In the genomic region with DNA sequence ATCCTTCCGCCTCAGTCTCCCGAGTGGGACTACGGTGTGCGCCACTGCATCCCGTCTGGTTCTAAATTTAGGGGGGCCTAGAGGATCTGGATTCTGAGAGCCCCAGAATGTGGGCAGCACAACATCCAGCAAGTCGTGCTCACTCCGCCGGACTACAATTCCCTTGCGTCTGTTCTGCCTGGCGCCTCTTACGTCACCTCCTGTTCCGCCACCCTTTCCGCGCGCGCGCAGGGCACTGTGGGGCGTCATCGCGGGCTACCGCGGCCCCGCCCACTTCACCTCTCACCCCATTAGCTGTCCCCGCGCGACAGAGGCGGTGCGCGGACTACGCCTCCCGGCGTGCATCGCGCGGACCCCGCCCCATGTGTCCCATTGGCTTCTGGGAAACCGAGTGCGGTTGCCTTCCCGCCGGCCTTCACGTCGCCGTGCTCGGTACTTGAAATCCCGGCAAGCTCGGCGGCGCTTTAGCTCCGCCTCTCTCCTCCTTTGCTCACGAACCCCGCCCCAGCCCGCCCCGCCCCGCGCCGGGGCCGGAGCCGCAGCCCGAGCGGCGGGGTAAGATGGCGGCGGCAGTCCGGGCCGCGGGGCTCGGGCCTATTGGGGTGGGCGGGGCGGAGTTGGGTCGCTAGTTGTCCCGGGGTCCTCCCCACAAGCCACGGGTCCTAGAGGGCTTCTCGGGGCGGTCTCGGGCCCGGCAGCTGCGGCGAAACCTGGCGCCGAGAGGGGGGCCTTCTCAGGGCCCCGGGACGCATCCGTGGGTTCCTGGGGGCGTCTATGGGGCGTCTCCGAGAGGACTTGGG, we compare ENCODE assay signal across 8 cellular contexts. TPM values are rescaled to one million over a fixed set of nuclear protein-coding genes. Genes with fewer than 3 reads are reported as not detected.
DNase-seq lines count a peak whose midpoint lies in the region; FAIRE-seq and TF ChIP-seq lines count a peak whose summit lies in the region.

A gene with protein sequence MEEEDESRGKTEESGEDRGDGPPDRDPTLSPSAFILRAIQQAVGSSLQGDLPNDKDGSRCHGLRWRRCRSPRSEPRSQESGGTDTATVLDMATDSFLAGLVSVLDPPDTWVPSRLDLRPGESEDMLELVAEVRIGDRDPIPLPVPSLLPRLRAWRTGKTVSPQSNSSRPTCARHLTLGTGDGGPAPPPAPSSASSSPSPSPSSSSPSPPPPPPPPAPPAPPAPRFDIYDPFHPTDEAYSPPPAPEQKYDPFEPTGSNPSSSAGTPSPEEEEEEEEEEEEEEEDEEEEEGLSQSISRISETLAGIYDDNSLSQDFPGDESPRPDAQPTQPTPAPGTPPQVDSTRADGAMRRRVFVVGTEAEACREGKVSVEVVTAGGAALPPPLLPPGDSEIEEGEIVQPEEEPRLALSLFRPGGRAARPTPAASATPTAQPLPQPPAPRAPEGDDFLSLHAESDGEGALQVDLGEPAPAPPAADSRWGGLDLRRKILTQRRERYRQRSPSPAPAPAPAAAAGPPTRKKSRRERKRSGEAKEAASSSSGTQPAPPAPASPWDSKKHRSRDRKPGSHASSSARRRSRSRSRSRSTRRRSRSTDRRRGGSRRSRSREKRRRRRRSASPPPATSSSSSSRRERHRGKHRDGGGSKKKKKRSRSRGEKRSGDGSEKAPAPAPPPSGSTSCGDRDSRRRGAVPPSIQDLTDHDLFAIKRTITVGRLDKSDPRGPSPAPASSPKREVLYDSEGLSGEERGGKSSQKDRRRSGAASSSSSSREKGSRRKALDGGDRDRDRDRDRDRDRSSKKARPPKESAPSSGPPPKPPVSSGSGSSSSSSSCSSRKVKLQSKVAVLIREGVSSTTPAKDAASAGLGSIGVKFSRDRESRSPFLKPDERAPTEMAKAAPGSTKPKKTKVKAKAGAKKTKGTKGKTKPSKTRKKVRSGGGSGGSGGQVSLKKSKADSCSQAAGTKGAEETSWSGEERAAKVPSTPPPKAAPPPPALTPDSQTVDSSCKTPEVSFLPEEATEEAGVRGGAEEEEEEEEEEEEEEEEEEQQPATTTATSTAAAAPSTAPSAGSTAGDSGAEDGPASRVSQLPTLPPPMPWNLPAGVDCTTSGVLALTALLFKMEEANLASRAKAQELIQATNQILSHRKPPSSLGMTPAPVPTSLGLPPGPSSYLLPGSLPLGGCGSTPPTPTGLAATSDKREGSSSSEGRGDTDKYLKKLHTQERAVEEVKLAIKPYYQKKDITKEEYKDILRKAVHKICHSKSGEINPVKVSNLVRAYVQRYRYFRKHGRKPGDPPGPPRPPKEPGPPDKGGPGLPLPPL (plus strand): TSS at position 522 of the 800 bp plus-strand sequence. CDS start 2,818 bp downstream, outside the sequence.

- peak within 1 kb of the TSS; percentile 98 for H3K27ac Mint-ChIP-seq in activated naive CD4-positive, alpha-beta T cell treated with anti-CD3 and anti-CD28 coated beads, Interleukin-2, amount 10 ng/mL, durations not matched to agents 7 days and 5 days

- H3K14ac ChIP-seq in neuronal stem cell (ENCODE audit: low read length) = no peak within 1 kb of the TSS

- H3K9me3 Mint-ChIP-seq in activated naive CD4-positive, alpha-beta T cell treated with anti-CD3 and anti-CD28 coated beads, Interleukin-2, amount 10 ng/mL, durations not matched to agents 7 days and 5 days = no peaks in the 10 kb centered on the region

- H3K18ac ChIP-seq in neuronal stem cell (ENCODE audit: low read length) = peak within 1 kb of the TSS; percentile 97

- H3K4me3 ChIP-seq in HFF-Myc (replicated peaks; ENCODE audit: low read depth, low read length) (peak within 1 kb of the TSS; percentile 99), NB4 (ENCODE audit: low read depth, low read length) (peak within 1 kb of the TSS; percentile 99), SK-N-MC (peak within 1 kb of the TSS; percentile 88), neuronal stem cell (ENCODE audit: low read length in 2 of 2) (peak within 1 kb of the TSS; percentile 93 to 100)

- H3K79me1 ChIP-seq in neuronal stem cell (ENCODE audit: low read depth, low read length) = peaks cover 29% of the 10 kb centered on the region

- H4K91ac ChIP-seq in neuronal stem cell (ENCODE audit: low read depth, low read length, poor library complexity) = no peak within 1 kb of the TSS

- no peak within 1 kb of the TSS for H4K8ac ChIP-seq in neuronal stem cell (ENCODE audit: low read depth, low read length)

- peaks cover 12% of the 10 kb centered on the region for H3K36me3 Mint-ChIP-seq in activated naive CD4-positive, alpha-beta T cell treated with anti-CD3 and anti-CD28 coated beads, Interleukin-2, amount 10 ng/mL, durations not matched to agents 7 days and 5 days

- TF ChIP-seq POLR2A in NB4 (IDR thresholded peaks at IDR 0.05; ENCODE audit: extremely low read depth, insufficient read length) = peak; percentile 61

- peaks cover 14% of the 10 kb centered on the region for H3K27me3 Mint-ChIP-seq in activated naive CD4-positive, alpha-beta T cell treated with anti-CD3 and anti-CD28 coated beads, Interleukin-2, amount 10 ng/mL, durations not matched to agents 7 days and 5 days

- peak within 1 kb of the TSS; percentile 97 for H3K9ac ChIP-seq in SK-N-MC (ENCODE audit: insufficient read length)
- H3K9ac ChIP-seq in neuronal stem cell (ENCODE audit: low read depth, low read length, poor library complexity) = peak within 1 kb of the TSS; percentile 98

- peak; percentile 88 for FAIRE-seq in frontal cortex (lab: Jason Lieb, UNC)

- H3K27me3 ChIP-seq in neuronal stem cell (ENCODE audit: control insufficient read depth in 3 of 3, insufficient read depth in 3 of 3, low read depth in 1 of 3, low read length in 3 of 3) = no peaks in the 10 kb centered on the region

- peak within 1 kb of the TSS; percentile 93 for H2BK15ac ChIP-seq in neuronal stem cell (ENCODE audit: low read length)

- peak within 1 kb of the TSS; percentile 99 for H2BK5ac ChIP-seq in neuronal stem cell (ENCODE audit: low read length)

- peak within 1 kb of the TSS; percentile 85 for H2BK120ac ChIP-seq in neuronal stem cell (ENCODE audit: low read depth, low read length)

- H2BK12ac ChIP-seq in neuronal stem cell (ENCODE audit: low read length) = no peak within 1 kb of the TSS

- peak within 1 kb of the TSS; percentile 94 for H3K4me2 ChIP-seq in neuronal stem cell (ENCODE audit: insufficient read depth, low read length, poor library complexity, severe bottlenecking)

- peaks cover 10% of the 10 kb centered on the region; the same call in 1 of the 2 replicates for H3K36me3 ChIP-seq in SK-N-MC (ENCODE audit: insufficient read depth, low read length)
- H3K36me3 ChIP-seq in neuronal stem cell (replicated peaks in 1 of 2; ENCODE audit: control insufficient read depth in 2 of 2, insufficient read depth in 2 of 2, low read length in 2 of 2) = peaks cover 22 to 31% of the 10 kb centered on the region in 2 donors

- peak within 1 kb of the TSS; percentile 92 for H2AK5ac ChIP-seq in neuronal stem cell (ENCODE audit: low read depth, low read length)

- DNase-seq in GM03348 (ENCODE audit: low spot score) (peak; percentile 97), HFF-Myc (ENCODE audit: extremely low read depth, low read depth) (peak; percentile 96), NB4 (ENCODE audit: low read depth) (peak; percentile 99), SK-N-MC (ENCODE audit: low read depth, low spot score) (peak; percentile 95), frontal cortex (ENCODE audit: low spot score in 2 of 2) (peak; percentile 98 to 100), neuronal stem cell (ENCODE audit: low spot score) (peak; percentile 99)
- peak; percentile 99 for DNase-seq in activated naive CD4-positive, alpha-beta T cell treated with anti-CD3 and anti-CD28 coated beads, Interleukin-2, amount 10 ng/mL, durations not matched to agents 7 days and 5 days

- H3K9me3 ChIP-seq in SK-N-MC (ENCODE audit: low read depth, low read length) (no peaks in the 10 kb centered on the region), neuronal stem cell (replicated peaks in 1 of 2; ENCODE audit: control insufficient read depth in 2 of 2, insufficient read depth in 1 of 2, low read depth in 1 of 2, low read length in 2 of 2) (no peaks in the 10 kb centered on the region)

- H3K27ac ChIP-seq in SK-N-MC (peak within 1 kb of the TSS; percentile 99), neuronal stem cell (replicated peaks; ENCODE audit: low read length) (peak within 1 kb of the TSS; percentile 98)

- H3K4me1 ChIP-seq in neuronal stem cell (ENCODE audit: control insufficient read depth in 2 of 2, insufficient read depth in 1 of 2, low read depth in 1 of 2, low read length in 2 of 2) = peaks cover 12 to 31% of the 10 kb centered on the region in 2 donors

- H3K23ac ChIP-seq in neuronal stem cell (ENCODE audit: low read depth, low read length, poor library complexity) = no peak within 1 kb of the TSS

- CTCF ChIA-PET in activated naive CD4-positive, alpha-beta T cell treated with anti-CD3 and anti-CD28 coated beads, Interleukin-2, amount 10 ng/mL, durations not matched to agents 7 days and 5 days (lab: Charles Lee) = interaction anchor here (0.6 to 2.7 kb wide), 3 partner anchors 23 to 71 kb away, joined by 3 to 10 read pairs (median 4); partner anchors contain the start of gene PRMT1

- peak within 1 kb of the TSS; percentile 86 for H3K4ac ChIP-seq in neuronal stem cell (ENCODE audit: low read length)

- H2AFZ ChIP-seq in neuronal stem cell (ENCODE audit: low read length) = peak within 1 kb of the TSS; percentile 74

- TF ChIP-seq CTCF in HFF-Myc (IDR thresholded peaks at IDR 0.05; ENCODE audit: low read depth, low read length, missing control alignments) = no peak
- TF ChIP-seq CTCF in NB4 (IDR thresholded peaks at IDR 0.05; ENCODE audit: low read depth, low read length) = no peak
- TF ChIP-seq CTCF in subcutaneous adipose tissue (IDR thresholded peaks at IDR 0.05; ENCODE audit: low read depth) = no peak

- peaks cover 64% of the 10 kb centered on the region for H3K4me1 Mint-ChIP-seq in activated naive CD4-positive, alpha-beta T cell treated with anti-CD3 and anti-CD28 coated beads, Interleukin-2, amount 10 ng/mL, durations not matched to agents 7 days and 5 days

- no CpG with 5 or more reads among the region's 86 CpGs for WGBS in neuronal stem cell (ENCODE audit: extremely low coverage in 2 of 2, insufficient read length in 2 of 2, insufficient replicate concordance in 1 of 2), 2 donors

- peak within 1 kb of the TSS; percentile 87 for H3K4me3 Mint-ChIP-seq in activated naive CD4-positive, alpha-beta T cell treated with anti-CD3 and anti-CD28 coated beads, Interleukin-2, amount 10 ng/mL, durations not matched to agents 7 days and 5 days

RNA-seq across cellular contexts. Expression of the gene that starts here (rescaled TPM):
- total RNA-seq in frontal cortex = 9.4 TPM
- 46.4 TPM for polyA plus RNA-seq in neuronal stem cell (2013, experiment 1 of 2)
- polyA plus RNA-seq in neuronal stem cell (2013, experiment 2 of 2) = 48.0 TPM
- total RNA-seq in subcutaneous adipose tissue = 10 to 100 TPM in 3 of 4 donors, 1 to 10 TPM in 1; 8.8 to 33.3 (median 11.3) TPM

Comparison
In these comparisons a context has a peak if more than half of its experiments do, and no peak if none do; other contexts are left out.
1. Peak in every context shown above with its lines: DNase-seq, H3K4me3 ChIP-seq and H3K27ac ChIP-seq.